In genomic region chr7:141158562-141158961, GRCh38 we compare ENCODE assay signal across 9 cellular contexts.
DNase-seq lines count a peak whose midpoint lies in the region; ATAC-seq and TF ChIP-seq lines count a peak whose summit lies in the region.
"Had no signal": no experiment of that assay in that cellular context is flagged by ENCODE, and none has a peak within 500 bp of the region (broad histone marks: within the 10 kb centered on the region; RNA-seq: fewer than 3 reads in every experiment).

No MANE protein-coding gene starts in this region.

- no peak overlapping the region for H2BK12ac ChIP-seq in H9 (ENCODE audit: insufficient read length, low read depth, low read length)

- H2BK15ac ChIP-seq in H9 (ENCODE audit: low read depth, low read length): no peak overlapping the region

- H2AK5ac ChIP-seq in H9 (ENCODE audit: insufficient read length, low read length): no peak overlapping the region

- H2AFZ ChIP-seq in H9 (ENCODE audit: low read length): no peak overlapping the region

- no peak overlapping the region for H3K27ac ChIP-seq in H9 (ENCODE audit: insufficient read length, low read depth, low read length)
- H3K27ac ChIP-seq in effector memory CD4-positive, alpha-beta T cell (ENCODE audit: insufficient read depth, low read length, poor library complexity, severe bottlenecking): no peak overlapping the region
- H3K27ac ChIP-seq: WERI-Rb-1 had no signal

- no peak overlapping the region for H3T11ph ChIP-seq in H9 (ENCODE audit: low read length)

- no peak for TF ChIP-seq CTCF in H9 (conservative IDR thresholded peaks at IDR 0.05)

- no peaks in the 10 kb centered on the region for H3K27me3 ChIP-seq in H9 (ENCODE audit: insufficient read depth, low read length)
- no peaks in the 10 kb centered on the region for H3K27me3 ChIP-seq in effector memory CD4-positive, alpha-beta T cell (replicated peaks; ENCODE audit: control insufficient read depth, insufficient read depth, low read length, poor library complexity, severe bottlenecking)

- peak overlapping the region in 2 of 3 experiments; percentile 3 to 27; a peak in 3 of 7 replicates for H3K27ac Mint-ChIP-seq in H9
- H3K27ac Mint-ChIP-seq in natural killer cell treated with Interleukin-12 subunit alpha and Interleukin-12 subunit beta and Interleukin-15 and Interleukin-18, amount 100 ng/mL, for 72 hours: no peak overlapping the region

- no peak overlapping the region for H3K4me3 Mint-ChIP-seq in H9
- no peak overlapping the region for H3K4me3 Mint-ChIP-seq in natural killer cell treated with Interleukin-12 subunit alpha and Interleukin-12 subunit beta and Interleukin-15 and Interleukin-18, amount 100 ng/mL, for 72 hours

- ATAC-seq in natural killer cell treated with Interleukin-12 subunit alpha and Interleukin-12 subunit beta and Interleukin-15 and Interleukin-18, amount 100 ng/mL, for 72 hours: no peak
- ATAC-seq in GM21825 (IDR thresholded peaks at IDR 0.05; ENCODE audit: unreplicated experiment): no peak

- no CpG with 5 or more reads among the region's 4 CpGs for WGBS in H9 (ENCODE audit: extremely low coverage, insufficient read length, low lambda C conversion rate)

- in situ Hi-C loops in Caki2 (cut with HindIII; ENCODE audit: low pct_unique_long_range_greater_than_20kb, low sequenced_read_pairs): no loop called here
- in situ Hi-C loops in SK-MEL-5 (cut with HindIII; ENCODE audit: low pct_unique_long_range_greater_than_20kb, low sequenced_read_pairs): no loop called here

- no peaks in the 10 kb centered on the region; the same call in 1 of the 2 replicates for H3K79me2 ChIP-seq in H9 (ENCODE audit: insufficient read depth, low read length)

- DNase-seq in Caki2 (ENCODE audit: low read depth) (peak; percentile 93), H9 (peak; percentile 50), SK-MEL-5 (ENCODE audit: low read depth, low spot score) (peak; percentile 85), iris pigment epithelial cell (ENCODE audit: low read depth) (peak; percentile 97), HuH-7.5 (ENCODE audit: low spot score) (no peak)
- DNase-seq in natural killer cell treated with Interleukin-12 subunit alpha and Interleukin-12 subunit beta and Interleukin-15 and Interleukin-18, amount 100 ng/mL, for 72 hours (ENCODE audit: low spot score): no peak
- DNase-seq in effector memory CD4-positive, alpha-beta T cell: no peak
- DNase-seq: WERI-Rb-1 had no signal

- H4K20me1 ChIP-seq in H9 (ENCODE audit: control insufficient read depth, insufficient read depth, insufficient read length): no peaks in the 10 kb centered on the region

- H3K4me1 Mint-ChIP-seq in H9: peaks cover 6 to 7% of the 10 kb centered on the region in 2 experiments; a peak in 3 of 4 replicates
- H3K4me1 Mint-ChIP-seq in natural killer cell treated with Interleukin-12 subunit alpha and Interleukin-12 subunit beta and Interleukin-15 and Interleukin-18, amount 100 ng/mL, for 72 hours (ENCODE audit: low read depth in 2 of 2): no peaks in the 10 kb centered on the region

- H3K36me3 Mint-ChIP-seq in H9 (ENCODE audit: insufficient read depth in 1 of 3, low read depth in 3 of 3): peaks cover 0 to 5% (median 0%) of the 10 kb centered on the region in 3 experiments; a peak in 5 of 7 replicates
- H3K36me3 Mint-ChIP-seq in natural killer cell treated with Interleukin-12 subunit alpha and Interleukin-12 subunit beta and Interleukin-15 and Interleukin-18, amount 100 ng/mL, for 72 hours: no peaks in the 10 kb centered on the region

- no peak overlapping the region for H3K9ac ChIP-seq in H9 (ENCODE audit: extremely low read depth, insufficient read length, low read length)

- H2BK5ac ChIP-seq in H9 (ENCODE audit: insufficient read length, low read length): no peak overlapping the region

- H3K23ac ChIP-seq in H9 (ENCODE audit: insufficient read length, low read depth, low read length): no peak overlapping the region

- H3K79me1 ChIP-seq in H9 (ENCODE audit: insufficient read depth, low read depth, low read length, poor library complexity, severe bottlenecking): no peaks in the 10 kb centered on the region

- H3K4me1 ChIP-seq in H9 (ENCODE audit: insufficient read depth, low read length): no peaks in the 10 kb centered on the region
- no peaks in the 10 kb centered on the region for H3K4me1 ChIP-seq in effector memory CD4-positive, alpha-beta T cell (ENCODE audit: control insufficient read depth, insufficient read depth, low read length, poor library complexity, severe bottlenecking)

- no peak overlapping the region for H4K91ac ChIP-seq in H9 (ENCODE audit: insufficient read length, low read depth, low read length)

- H3K23me2 ChIP-seq in H9 (ENCODE audit: insufficient read length, low read depth, low read length, poor library complexity, severe bottlenecking): no peaks in the 10 kb centered on the region

- H3K14ac ChIP-seq in H9 (ENCODE audit: insufficient read depth, low read length): no peak overlapping the region

- H3K9me3 Mint-ChIP-seq in H9: no peaks in the 10 kb centered on the region; a peak in 1 of 5 replicates
- no peaks in the 10 kb centered on the region for H3K9me3 Mint-ChIP-seq in natural killer cell treated with Interleukin-12 subunit alpha and Interleukin-12 subunit beta and Interleukin-15 and Interleukin-18, amount 100 ng/mL, for 72 hours

- no peak overlapping the region for H3K4ac ChIP-seq in H9 (ENCODE audit: low read depth, low read length)

- H4K8ac ChIP-seq in H9 (replicated peaks; ENCODE audit: insufficient read length, low read depth, low read length): no peak overlapping the region

- no peak overlapping the region for H2BK120ac ChIP-seq in H9 (ENCODE audit: low read depth, low read length, poor library complexity, severe bottlenecking)

- no peaks in the 10 kb centered on the region for H3K36me3 ChIP-seq in effector memory CD4-positive, alpha-beta T cell (ENCODE audit: control insufficient read depth, insufficient read depth, low read length)
- H3K36me3 ChIP-seq: WERI-Rb-1 had no signal

- no peaks in the 10 kb centered on the region for H3K9me3 ChIP-seq in H9 (ENCODE audit: control insufficient read depth, low read depth, low read length)
- H3K9me3 ChIP-seq in effector memory CD4-positive, alpha-beta T cell (ENCODE audit: control insufficient read depth, low read length): no peaks in the 10 kb centered on the region

- H2BK20ac ChIP-seq in H9 (ENCODE audit: low read depth, low read length, poor library complexity, severe bottlenecking): no peak overlapping the region

- no peak overlapping the region for H3K18ac ChIP-seq in H9 (ENCODE audit: insufficient read length, low read depth, low read length)

- H3K56ac ChIP-seq in H9 (ENCODE audit: insufficient read length, low read depth, low read length): no peak overlapping the region

- H3K4me3 ChIP-seq in effector memory CD4-positive, alpha-beta T cell (ENCODE audit: insufficient read depth, low read depth, low read length, poor library complexity, severe bottlenecking): no peak overlapping the region

- H4K5ac ChIP-seq in H9 (ENCODE audit: insufficient read length, low read depth, low read length): no peak overlapping the region

- H3K4me2 ChIP-seq in H9 (ENCODE audit: insufficient read depth, insufficient read length, low read length): no peak overlapping the region

- H3K27me3 Mint-ChIP-seq in H9 (ENCODE audit: low read depth): no peaks in the 10 kb centered on the region; the same call in 1 of the 2 replicates
- peaks cover 17 to 19% of the 10 kb centered on the region in 2 donors for H3K27me3 Mint-ChIP-seq in natural killer cell treated with Interleukin-12 subunit alpha and Interleukin-12 subunit beta and Interleukin-15 and Interleukin-18, amount 100 ng/mL, for 72 hours

Comparison
In these comparisons a context has a peak if more than half of its experiments do, and no peak if none do; other contexts are left out.
1. DNase-seq: peak in Caki2 (single experiment), H9 (single experiment), SK-MEL-5 (single experiment) and iris pigment epithelial cell (single experiment); none in HuH-7.5 (single experiment), natural killer cell treated with Interleukin-12 subunit alpha and Interleukin-12 subunit beta and Interleukin-15 and Interleukin-18, amount 100 ng/mL, for 72 hours (single experiment) and effector memory CD4-positive, alpha-beta T cell (0 of 3).
2. H3K27ac Mint-ChIP-seq: peak in H9 (2 of 3); none in natural killer cell treated with Interleukin-12 subunit alpha and Interleukin-12 subunit beta and Interleukin-15 and Interleukin-18, amount 100 ng/mL, for 72 hours (0 of 2).